In genomic region chr1:214583824-214584554, GRCh38 we compare ENCODE assay signal across 14 cellular contexts.
"Had no signal": no experiment of that assay in that cellular context is flagged by ENCODE, and none has a peak within 500 bp of the region (broad histone marks: within the 10 kb centered on the region; RNA-seq: fewer than 3 reads in every experiment).

No MANE protein-coding gene starts in this region.

- H3K4me3 Mint-ChIP-seq: activated CD8-positive, alpha-beta memory T cell treated with anti-CD3 and anti-CD28 coated beads, Interleukin-2, amount 10 ng/mL, durations not matched to agents 7 days and 5 days; activated naive CD8-positive, alpha-beta T cell treated with anti-CD3 and anti-CD28 coated beads, Interleukin-2, amount 10 ng/mL, durations not matched to agents 7 days and 5 days; activated T-cell treated with anti-CD3 and anti-CD28 coated beads, Interleukin-2, amount 50 U/mL, for 4 hours had no signal

- H3K4me1 ChIP-seq: gastroesophageal sphincter had no signal

- H3K4me3 ChIP-seq: ascending aorta, cardiac muscle cell, gastroesophageal sphincter, stomach had no signal

- DNase-seq: activated CD4-positive, alpha-beta T cell treated with anti-CD3 and anti-CD28 coated beads for 1 hour; activated CD4-positive, alpha-beta T cell treated with anti-CD3 and anti-CD28 coated beads, Interleukin-2, amount 50 U/mL, for 48 hours; activated CD8-positive, alpha-beta memory T cell treated with anti-CD3 and anti-CD28 coated beads, Interleukin-2, amount 10 ng/mL, durations not matched to agents 7 days and 5 days; activated naive CD8-positive, alpha-beta T cell treated with anti-CD3 and anti-CD28 coated beads, Interleukin-2, amount 10 ng/mL, durations not matched to agents 7 days and 5 days; activated T-cell treated with anti-CD3 and anti-CD28 coated beads, Interleukin-2, amount 50 U/mL, for 4 hours; hippocampal formation; stimulated activated CD4-positive, alpha-beta T cell treated with anti-CD3 and anti-CD28 coated beads, Interleukin-15, amount 100 ng/mL, for 24 hours; stimulated activated CD4-positive, alpha-beta T cell treated with anti-CD3 and anti-CD28 coated beads, Interleukin-4, amount 100 ng/mL, for 24 hours; stomach; T-helper 9 cell had no signal

- H3K36me3 Mint-ChIP-seq: activated CD8-positive, alpha-beta memory T cell treated with anti-CD3 and anti-CD28 coated beads, Interleukin-2, amount 10 ng/mL, durations not matched to agents 7 days and 5 days; activated naive CD8-positive, alpha-beta T cell treated with anti-CD3 and anti-CD28 coated beads, Interleukin-2, amount 10 ng/mL, durations not matched to agents 7 days and 5 days had no signal

- H3K9me3 ChIP-seq: ascending aorta, gastroesophageal sphincter, stomach had no signal

- H3K4me1 Mint-ChIP-seq: activated CD8-positive, alpha-beta memory T cell treated with anti-CD3 and anti-CD28 coated beads, Interleukin-2, amount 10 ng/mL, durations not matched to agents 7 days and 5 days; activated naive CD8-positive, alpha-beta T cell treated with anti-CD3 and anti-CD28 coated beads, Interleukin-2, amount 10 ng/mL, durations not matched to agents 7 days and 5 days had no signal

- H3K36me3 ChIP-seq: ascending aorta, cardiac muscle cell, gastroesophageal sphincter, stomach had no signal

- H3K27me3 ChIP-seq: ascending aorta, gastroesophageal sphincter, stomach had no signal

- H3K27ac ChIP-seq: ascending aorta, cardiac muscle cell, gastroesophageal sphincter, stomach had no signal

- H3K27ac Mint-ChIP-seq: activated CD8-positive, alpha-beta memory T cell treated with anti-CD3 and anti-CD28 coated beads, Interleukin-2, amount 10 ng/mL, durations not matched to agents 7 days and 5 days; activated naive CD8-positive, alpha-beta T cell treated with anti-CD3 and anti-CD28 coated beads, Interleukin-2, amount 10 ng/mL, durations not matched to agents 7 days and 5 days had no signal

- FAIRE-seq: colon had no signal

- H3K9me3 Mint-ChIP-seq: activated naive CD8-positive, alpha-beta T cell treated with anti-CD3 and anti-CD28 coated beads, Interleukin-2, amount 10 ng/mL, durations not matched to agents 7 days and 5 days; activated T-cell treated with anti-CD3 and anti-CD28 coated beads, Interleukin-2, amount 50 U/mL, for 4 hours had no signal

- ATAC-seq: activated CD8-positive, alpha-beta memory T cell treated with anti-CD3 and anti-CD28 coated beads, Interleukin-2, amount 10 ng/mL, durations not matched to agents 7 days and 5 days; activated T-cell treated with anti-CD3 and anti-CD28 coated beads, Interleukin-2, amount 50 U/mL, for 4 hours; gastroesophageal sphincter had no signal
